22 cellular contexts compared by ENCODE assay signal in genomic region chr2:207758010-207758409, GRCh38.
"Had no signal": no experiment of that assay in that cellular context is flagged by ENCODE, and none has a peak within 500 bp of the region (broad histone marks: within the 10 kb centered on the region; RNA-seq: fewer than 3 reads in every experiment).

No MANE protein-coding gene starts in this region.

- ATAC-seq: T-cell had no signal

- H3K9me2 ChIP-seq: SK-N-SH had no signal

- H3K27me3 ChIP-seq: MG63 had no signal

- DNase-seq: Karpas-422, KG1, MG63, NCI-H1092, NCI-H1105 treated with DMSO at 0.1 percent for 48 hours, NCI-H1417 treated with DMSO at 0.1 percent for 48 hours, NCI-H146, NCI-H1694 treated with DMSO at 0.1 percent for 48 hours, NCI-H1930, NCI-H2081, NCI-H2107, NCI-H2227 treated with DMSO at 0.1 percent for 48 hours, NCI-H510A, NCI-H524 treated with DMSO at 0.1 percent for 48 hours, NCI-H69, NCI-H774, Right ventricle myocardium superior, RPMI8226, SK-N-SH, SW 1271, T-cell had no signal

- H3K4me2 ChIP-seq: SK-N-SH had no signal

- H3K4me1 Mint-ChIP-seq: T-cell had no signal

- FAIRE-seq: RCC 7860 had no signal

- H3K9ac ChIP-seq: SK-N-SH had no signal

- H3K27ac Mint-ChIP-seq: T-cell had no signal

- H3K4me3 ChIP-seq: MG63 had no signal

- H3K9me3 ChIP-seq: MG63, SK-N-SH had no signal

- H3K9me3 Mint-ChIP-seq: T-cell had no signal

- H3K4me3 Mint-ChIP-seq: T-cell had no signal
